In genomic region chr2:7490672-7491071, GRCh38 we compare ENCODE assay signal across 33 cellular contexts.
A peak's percentile ranks its signal among the peaks of the same experiment; 100 is the strongest.
DNase-seq lines count a peak whose midpoint lies in the region; ATAC-seq and TF ChIP-seq lines count a peak whose summit lies in the region.
"Had no signal": no experiment of that assay in that cellular context is flagged by ENCODE, and none has a peak within 500 bp of the region (broad histone marks: within the 10 kb centered on the region; RNA-seq: fewer than 3 reads in every experiment).

No MANE protein-coding gene starts in this region.

- H3K4me1 Mint-ChIP-seq in activated naive CD8-positive, alpha-beta T cell (ENCODE audit: low read depth) = peaks cover 4% of the 10 kb centered on the region
- H3K4me1 Mint-ChIP-seq in activated naive CD8-positive, alpha-beta T cell treated with anti-CD3 and anti-CD28 coated beads, Interleukin-2, amount 50 U/mL, for 24 hours = peaks cover 5% of the 10 kb centered on the region
- peaks cover 4% of the 10 kb centered on the region for H3K4me1 Mint-ChIP-seq in stimulated activated effector memory CD8-positive, alpha-beta T cell treated with anti-CD3 and anti-CD28 coated beads, Interleukin-12 subunit alpha, Interleukin-12 subunit beta, amount 100 ng/mL, for 72 hours
- H3K4me1 Mint-ChIP-seq: B cell; CD14-positive monocyte; CD4-positive, CD25-positive, alpha-beta regulatory T cell had no signal

- H3K27me3 Mint-ChIP-seq in activated naive CD8-positive, alpha-beta T cell = no peaks in the 10 kb centered on the region
- no peaks in the 10 kb centered on the region for H3K27me3 Mint-ChIP-seq in activated naive CD8-positive, alpha-beta T cell treated with anti-CD3 and anti-CD28 coated beads, Interleukin-2, amount 50 U/mL, for 24 hours
- H3K27me3 Mint-ChIP-seq: B cell; CD4-positive, alpha-beta memory T cell; CD4-positive, alpha-beta T cell; CD8-positive, alpha-beta memory T cell had no signal

- no peaks in the 10 kb centered on the region for H3K9me3 ChIP-seq in neural cell (ENCODE audit: low read length)
- H3K9me3 ChIP-seq: BE2C, Caco-2 had no signal

- DNase-seq in activated naive CD8-positive, alpha-beta T cell treated with anti-CD3 and anti-CD28 coated beads, Interleukin-2, amount 50 U/mL, for 24 hours = no peak
- DNase-seq in stimulated activated effector memory CD8-positive, alpha-beta T cell treated with anti-CD3 and anti-CD28 coated beads, Interleukin-12 subunit alpha, Interleukin-12 subunit beta, amount 100 ng/mL, for 72 hours (ENCODE audit: low spot score in 2 of 2) = no peak
- no peak for DNase-seq in nucleus accumbens (lab: John Stamatoyannopoulos, UW)
- DNase-seq: 8988T; ACHN; AML-193; BE2C; C1 segment of cervical spinal cord; Caco-2; Calu3; CD4-positive, alpha-beta memory T cell; CD4-positive, alpha-beta T cell; CD4-positive, CD25-positive, alpha-beta regulatory T cell; CD8-positive, alpha-beta memory T cell; CD8-positive, alpha-beta T cell; COR-L47; DMS 273 treated with DMSO at 0.1 percent for 48 hours; DMS153; DMS53; DMS79; DMS79 treated with DMSO at 0.1 percent for 48 hours; DND-41; EL had no signal

- no peak overlapping the region for H3K4me3 ChIP-seq in neural cell (ENCODE audit: low read length)
- H3K4me3 ChIP-seq: A549; BLaER1; BLaER1 treated with 17β-estradiol and CSF1 and Interleukin-3, amounts not matched to agents 10 nM and 100 nM had no signal

- no peaks in the 10 kb centered on the region for H3K27me3 ChIP-seq in neural cell (ENCODE audit: insufficient read depth, low read depth, low read length)
- H3K27me3 ChIP-seq: BE2C; BLaER1; BLaER1 treated with 17β-estradiol and CSF1 and Interleukin-3, amounts not matched to agents 10 nM and 100 nM had no signal

- H3K79me2 ChIP-seq in neural cell (replicated peaks; ENCODE audit: insufficient read depth, low read length) = no peaks in the 10 kb centered on the region

- H2AFZ ChIP-seq in neural cell (ENCODE audit: low read depth, low read length) = no peak overlapping the region

- H3F3A ChIP-seq in neural cell (ENCODE audit: insufficient read depth, low read length, poor library complexity, severe bottlenecking) = no peaks in the 10 kb centered on the region

- peak; percentile 77 for TF ChIP-seq EP300 in neural cell (conservative IDR thresholded peaks at IDR 0.05; ENCODE audit: poor library complexity, severe bottlenecking)

- H3K27ac Mint-ChIP-seq in activated naive CD8-positive, alpha-beta T cell = peak overlapping the region; percentile 22
- H3K27ac Mint-ChIP-seq in activated naive CD8-positive, alpha-beta T cell treated with anti-CD3 and anti-CD28 coated beads, Interleukin-2, amount 50 U/mL, for 24 hours = no peak overlapping the region
- peak overlapping the region; percentile 19 for H3K27ac Mint-ChIP-seq in stimulated activated effector memory CD8-positive, alpha-beta T cell treated with anti-CD3 and anti-CD28 coated beads, Interleukin-12 subunit alpha, Interleukin-12 subunit beta, amount 100 ng/mL, for 72 hours
- H3K27ac Mint-ChIP-seq: B cell; CD14-positive monocyte; CD4-positive, alpha-beta memory T cell; CD4-positive, alpha-beta T cell; CD8-positive, alpha-beta memory T cell; CD8-positive, alpha-beta T cell had no signal

- no peak overlapping the region for H3K4me2 ChIP-seq in neural cell (ENCODE audit: low read length)
- H3K4me2 ChIP-seq: A549; BLaER1; BLaER1 treated with 17β-estradiol and CSF1 and Interleukin-3, amounts not matched to agents 10 nM and 100 nM had no signal

- H4K20me1 ChIP-seq in neural cell (ENCODE audit: insufficient read depth) = no peaks in the 10 kb centered on the region
- H4K20me1 ChIP-seq: BLaER1; BLaER1 treated with 17β-estradiol and CSF1 and Interleukin-3, amounts not matched to agents 10 nM and 100 nM had no signal

- H3K9me2 ChIP-seq in neural cell (ENCODE audit: insufficient read depth, low read length) = no peaks in the 10 kb centered on the region

- H3K9ac ChIP-seq in neural cell (ENCODE audit: low read length) = no peak overlapping the region
- H3K9ac ChIP-seq: BLaER1; BLaER1 treated with 17β-estradiol and CSF1 and Interleukin-3, amounts not matched to agents 10 nM and 100 nM had no signal

- H3K4me3 Mint-ChIP-seq in activated naive CD8-positive, alpha-beta T cell = no peak overlapping the region
- H3K4me3 Mint-ChIP-seq in activated naive CD8-positive, alpha-beta T cell treated with anti-CD3 and anti-CD28 coated beads, Interleukin-2, amount 50 U/mL, for 24 hours = no peak overlapping the region
- H3K4me3 Mint-ChIP-seq in stimulated activated effector memory CD8-positive, alpha-beta T cell treated with anti-CD3 and anti-CD28 coated beads, Interleukin-12 subunit alpha, Interleukin-12 subunit beta, amount 100 ng/mL, for 72 hours = no peak overlapping the region
- H3K4me3 Mint-ChIP-seq: B cell; CD14-positive monocyte; CD4-positive, alpha-beta memory T cell; CD4-positive, alpha-beta T cell; CD4-positive, CD25-positive, alpha-beta regulatory T cell; CD8-positive, alpha-beta memory T cell; CD8-positive, alpha-beta T cell had no signal

- no peak for TF ChIP-seq RAD21 in neural cell (conservative IDR thresholded peaks at IDR 0.05)

- peaks cover 7% of the 10 kb centered on the region for H3K36me3 Mint-ChIP-seq in activated naive CD8-positive, alpha-beta T cell
- H3K36me3 Mint-ChIP-seq in activated naive CD8-positive, alpha-beta T cell treated with anti-CD3 and anti-CD28 coated beads, Interleukin-2, amount 50 U/mL, for 24 hours (ENCODE audit: low read depth) = peaks cover 10% of the 10 kb centered on the region
- no peaks in the 10 kb centered on the region for H3K36me3 Mint-ChIP-seq in stimulated activated effector memory CD8-positive, alpha-beta T cell treated with anti-CD3 and anti-CD28 coated beads, Interleukin-12 subunit alpha, Interleukin-12 subunit beta, amount 100 ng/mL, for 72 hours
- H3K36me3 Mint-ChIP-seq: CD14-positive monocyte; CD4-positive, CD25-positive, alpha-beta regulatory T cell had no signal

- no peak overlapping the region for H3K27ac ChIP-seq in neural cell (ENCODE audit: low read length)
- H3K27ac ChIP-seq: 22Rv1; A549; BLaER1; BLaER1 treated with 17β-estradiol and CSF1 and Interleukin-3, amounts not matched to agents 10 nM and 100 nM; C4-2B had no signal

- H3K36me3 ChIP-seq in neural cell (ENCODE audit: insufficient read depth, low read length) = no peaks in the 10 kb centered on the region
- H3K36me3 ChIP-seq: BE2C; BLaER1; BLaER1 treated with 17β-estradiol and CSF1 and Interleukin-3, amounts not matched to agents 10 nM and 100 nM had no signal

- ATAC-seq in activated naive CD8-positive, alpha-beta T cell treated with anti-CD3 and anti-CD28 coated beads, Interleukin-2, amount 50 U/mL, for 24 hours = no peak
- no peak for ATAC-seq in stimulated activated effector memory CD8-positive, alpha-beta T cell treated with anti-CD3 and anti-CD28 coated beads, Interleukin-12 subunit alpha, Interleukin-12 subunit beta, amount 100 ng/mL, for 72 hours
- no peak for ATAC-seq in GM21737 (IDR thresholded peaks at IDR 0.05; ENCODE audit: unreplicated experiment)
- ATAC-seq: A549; CD8-positive, alpha-beta T cell had no signal

- TF ChIP-seq CTCF in neural cell (IDR thresholded peaks at IDR 0.05; ENCODE audit: poor library complexity, severe bottlenecking) = no peak

- peaks cover 6% of the 10 kb centered on the region for H3K9me3 Mint-ChIP-seq in activated naive CD8-positive, alpha-beta T cell (ENCODE audit: low read depth)
- H3K9me3 Mint-ChIP-seq in activated naive CD8-positive, alpha-beta T cell treated with anti-CD3 and anti-CD28 coated beads, Interleukin-2, amount 50 U/mL, for 24 hours = peaks cover 13% of the 10 kb centered on the region
- no peaks in the 10 kb centered on the region for H3K9me3 Mint-ChIP-seq in stimulated activated effector memory CD8-positive, alpha-beta T cell treated with anti-CD3 and anti-CD28 coated beads, Interleukin-12 subunit alpha, Interleukin-12 subunit beta, amount 100 ng/mL, for 72 hours

TF ChIP-seq in neural cell, 6 proteins besides CTCF, POLR2A, EP300 and RAD21:
- TF ChIP-seq TAF1 (IDR thresholded peaks at IDR 0.05; ENCODE audit: low read depth) (no peak), REST (IDR thresholded peaks at IDR 0.05; ENCODE audit: borderline replicate concordance) (no peak), POLR2AphosphoS5 (IDR thresholded peaks at IDR 0.05) (peak; percentile 67)
